In genomic region chr7:22111661-22112060, GRCh38 we compare ENCODE assay signal across 21 cellular contexts.
DNase-seq lines count a peak whose midpoint lies in the region; ATAC-seq, FAIRE-seq and TF ChIP-seq lines count a peak whose summit lies in the region.
"Had no signal": no experiment of that assay in that cellular context is flagged by ENCODE, and none has a peak within 500 bp of the region (broad histone marks: within the 10 kb centered on the region; RNA-seq: fewer than 3 reads in every experiment).

No MANE protein-coding gene starts in this region.

- H3K4me1 ChIP-seq in HepG2 (ENCODE audit: insufficient read depth, low read length) (peaks cover 11% of the 10 kb centered on the region), right lobe of liver (peaks cover 0 to 9% (median 0%) of the 10 kb centered on the region in 4 donors), esophagus squamous epithelium (no peaks in the 10 kb centered on the region)
- H3K4me1 ChIP-seq: HAP-1 had no signal

- no peak for DNase-seq in HepG2 (ENCODE audit: low spot score)
- no peak for DNase-seq in right lobe of liver
- peak; percentile 14 for DNase-seq in choroid plexus epithelial cell (ENCODE audit: low read depth)
- DNase-seq in medulla oblongata (ENCODE audit: extremely low spot score) = peak; percentile 7
- DNase-seq in esophagus squamous epithelium (lab: John Stamatoyannopoulos, UW) = no peak
- DNase-seq in GDM1 (lab: John Stamatoyannopoulos, UW) = no peak
- DNase-seq: CD4-positive, CD25-positive, alpha-beta regulatory T cell; KBM-7; NCI-H1105; NCI-H2171 treated with DMSO at 0.1 percent for 48 hours; NCI-H524 treated with DMSO at 0.1 percent for 48 hours; NCI-H82 had no signal

- BruUV-seq in HepG2 (replicated peaks; lab: Mats Ljungman, UMichigan) = no TSS peak

- no peaks in the 10 kb centered on the region for H4K20me1 ChIP-seq in HepG2 (ENCODE audit: insufficient read depth, low read length)

- no peak for TF ChIP-seq RAD21 in HepG2 (CRISPR knock-in tag; IDR thresholded peaks at IDR 0.05)

- POLR2A ChIA-PET in HepG2 (lab: Yijun Ruan, JAX) = no interaction called here

- no peaks in the 10 kb centered on the region for H3K79me2 ChIP-seq in HepG2 (ENCODE audit: insufficient read depth, low read length)

- TF ChIP-seq CTCF in HepG2 (CRISPR knock-in tag; IDR thresholded peaks at IDR 0.05) (no peak), right lobe of liver (IDR thresholded peaks at IDR 0.05) (no peak), choroid plexus epithelial cell (conservative IDR thresholded peaks at IDR 0.05; ENCODE audit: low read depth, low read length) (no peak), esophagus squamous epithelium (IDR thresholded peaks at IDR 0.05) (no peak)

- in situ Hi-C loops in HepG2 (cut with HindIII; ENCODE audit: extremely low pct_ligation_motif_present, low pct_unique_long_range_greater_than_20kb) = no loop called here

- ATAC-seq in HepG2 (no peak), right lobe of liver (no peak), HG03159 (IDR thresholded peaks at IDR 0.05; ENCODE audit: unreplicated experiment) (no peak)
- ATAC-seq: GM23338, Panc1, SK-N-SH treated with all-trans-retinoic acid at 6 μM for 48 hours had no signal

- WGBS in HepG2 (ENCODE audit: low lambda C conversion rate) = 96% methylated on average over 3 of the region's 4 CpGs
- 78% methylated on average over 3 of the region's 4 CpGs for WGBS in right lobe of liver (ENCODE audit: insufficient coverage, low coverage, low lambda C conversion rate, missing lambda C conversion rate)
- WGBS in esophagus squamous epithelium, 2 donors = 71 to 91% methylated on average over 2 to 3 of the region's 4 CpGs

- no peak for TF ChIP-seq POLR2A in HepG2 (IDR thresholded peaks at IDR 0.05; ENCODE audit: insufficient read depth in 1 of 2, low read depth in 2 of 2, low read length in 2 of 2)
- TF ChIP-seq POLR2A in right lobe of liver (IDR thresholded peaks at IDR 0.05) = no peak
- no peak for TF ChIP-seq POLR2A in esophagus squamous epithelium (IDR thresholded peaks at IDR 0.05)

- CTCF ChIA-PET in HepG2 (lab: Yijun Ruan, JAX; ENCODE audit: low intra/inter-chr PET ratio, low total read pairs) = interaction anchor here (2.9 kb wide), 1 partner anchor 377 kb away, joined by 40 read pairs; no protein-coding TSS in a partner anchor

- H3K4me3 ChIP-seq in HepG2 (replicated peaks in 1 of 3; ENCODE audit: insufficient read depth in 1 of 3, low read depth in 2 of 3, low read length in 3 of 3) = no peak overlapping the region
- no peak overlapping the region for H3K4me3 ChIP-seq in right lobe of liver
- H3K4me3 ChIP-seq in choroid plexus epithelial cell (ENCODE audit: low read depth, low read length) = no peak overlapping the region
- no peak overlapping the region for H3K4me3 ChIP-seq in esophagus squamous epithelium
- H3K4me3 ChIP-seq: GM23338, HAP-1 had no signal

- H3K9me3 ChIP-seq in HepG2 (ENCODE audit: low read length) (no peaks in the 10 kb centered on the region), right lobe of liver (no peaks in the 10 kb centered on the region), esophagus squamous epithelium (no peaks in the 10 kb centered on the region)
- H3K9me3 ChIP-seq: HAP-1 had no signal

- intact Hi-C loops in HepG2 (cut with micrococcal nuclease; ENCODE audit: unreplicated experiment) (loop anchor here (2.0 kb wide), 1 partner anchor 389 kb away; the partner anchor contains the start of gene STEAP1B), right lobe of liver (cut with DNase I) (loop anchor here in 1 of 2 donors (5.0 kb wide), 1 partner anchor 376 kb away; no protein-coding TSS in a partner anchor), esophagus squamous epithelium (cut with DNase I) (loop anchor here (5.0 kb wide), 1 partner anchor 376 kb away; no protein-coding TSS in a partner anchor)

- TF ChIP-seq EP300 in HepG2 (IDR thresholded peaks at IDR 0.05; ENCODE audit: low read depth in 2 of 2, low read length in 2 of 2) (no peak), HepG2 (CRISPR knock-in tag; IDR thresholded peaks at IDR 0.05; ENCODE audit: borderline replicate concordance) (no peak)

- H3K36me3 ChIP-seq in HepG2 (replicated peaks in 1 of 2; ENCODE audit: control insufficient read depth in 1 of 2, insufficient read depth in 2 of 2, low read length in 2 of 2) (peaks cover 3 to 4% of the 10 kb centered on the region in 2 experiments; a peak in 2 of 5 replicates), right lobe of liver (no peaks in the 10 kb centered on the region), esophagus squamous epithelium (peaks cover 0 to 18% (median 0%) of the 10 kb centered on the region in 3 donors)
- H3K36me3 ChIP-seq: HAP-1 had no signal

- no peak overlapping the region for H3K4me2 ChIP-seq in HepG2 (ENCODE audit: low read depth, low read length)
- H3K4me2 ChIP-seq: GM23338 had no signal

- H3K9ac ChIP-seq in HepG2 (ENCODE audit: insufficient read depth, low read depth, low read length) = no peak overlapping the region

- no peak overlapping the region for H2AFZ ChIP-seq in HepG2 (ENCODE audit: low read length)
- H2AFZ ChIP-seq: GM23338 had no signal

- H3K27ac ChIP-seq in HepG2 (ENCODE audit: extremely low read length, insufficient read depth, low read length) (no peak overlapping the region), right lobe of liver (no peak overlapping the region), esophagus squamous epithelium (no peak overlapping the region)
- H3K27ac ChIP-seq: HL-60 had no signal

- H3K27me3 ChIP-seq in HepG2 (ENCODE audit: control insufficient read depth in 1 of 2, insufficient read depth in 2 of 2, low read length in 2 of 2) (no peaks in the 10 kb centered on the region), right lobe of liver (no peaks in the 10 kb centered on the region), esophagus squamous epithelium (no peaks in the 10 kb centered on the region)

- no peak for FAIRE-seq in HepG2 (lab: Jason Lieb, UNC)
- FAIRE-seq: A204.1, G401.6, GM18507 had no signal

TF ChIP-seq in HepG2, 621 proteins besides CTCF, POLR2A, EP300 and RAD21 (continues in another document):
- no peak for TF ChIP-seq ZNF160 (CRISPR knock-in tag; IDR thresholded peaks at IDR 0.05)
- TF ChIP-seq PAWR (CRISPR knock-in tag; IDR thresholded peaks at IDR 0.05; ENCODE audit: borderline replicate concordance) = no peak
- TF ChIP-seq, protein P1, sequence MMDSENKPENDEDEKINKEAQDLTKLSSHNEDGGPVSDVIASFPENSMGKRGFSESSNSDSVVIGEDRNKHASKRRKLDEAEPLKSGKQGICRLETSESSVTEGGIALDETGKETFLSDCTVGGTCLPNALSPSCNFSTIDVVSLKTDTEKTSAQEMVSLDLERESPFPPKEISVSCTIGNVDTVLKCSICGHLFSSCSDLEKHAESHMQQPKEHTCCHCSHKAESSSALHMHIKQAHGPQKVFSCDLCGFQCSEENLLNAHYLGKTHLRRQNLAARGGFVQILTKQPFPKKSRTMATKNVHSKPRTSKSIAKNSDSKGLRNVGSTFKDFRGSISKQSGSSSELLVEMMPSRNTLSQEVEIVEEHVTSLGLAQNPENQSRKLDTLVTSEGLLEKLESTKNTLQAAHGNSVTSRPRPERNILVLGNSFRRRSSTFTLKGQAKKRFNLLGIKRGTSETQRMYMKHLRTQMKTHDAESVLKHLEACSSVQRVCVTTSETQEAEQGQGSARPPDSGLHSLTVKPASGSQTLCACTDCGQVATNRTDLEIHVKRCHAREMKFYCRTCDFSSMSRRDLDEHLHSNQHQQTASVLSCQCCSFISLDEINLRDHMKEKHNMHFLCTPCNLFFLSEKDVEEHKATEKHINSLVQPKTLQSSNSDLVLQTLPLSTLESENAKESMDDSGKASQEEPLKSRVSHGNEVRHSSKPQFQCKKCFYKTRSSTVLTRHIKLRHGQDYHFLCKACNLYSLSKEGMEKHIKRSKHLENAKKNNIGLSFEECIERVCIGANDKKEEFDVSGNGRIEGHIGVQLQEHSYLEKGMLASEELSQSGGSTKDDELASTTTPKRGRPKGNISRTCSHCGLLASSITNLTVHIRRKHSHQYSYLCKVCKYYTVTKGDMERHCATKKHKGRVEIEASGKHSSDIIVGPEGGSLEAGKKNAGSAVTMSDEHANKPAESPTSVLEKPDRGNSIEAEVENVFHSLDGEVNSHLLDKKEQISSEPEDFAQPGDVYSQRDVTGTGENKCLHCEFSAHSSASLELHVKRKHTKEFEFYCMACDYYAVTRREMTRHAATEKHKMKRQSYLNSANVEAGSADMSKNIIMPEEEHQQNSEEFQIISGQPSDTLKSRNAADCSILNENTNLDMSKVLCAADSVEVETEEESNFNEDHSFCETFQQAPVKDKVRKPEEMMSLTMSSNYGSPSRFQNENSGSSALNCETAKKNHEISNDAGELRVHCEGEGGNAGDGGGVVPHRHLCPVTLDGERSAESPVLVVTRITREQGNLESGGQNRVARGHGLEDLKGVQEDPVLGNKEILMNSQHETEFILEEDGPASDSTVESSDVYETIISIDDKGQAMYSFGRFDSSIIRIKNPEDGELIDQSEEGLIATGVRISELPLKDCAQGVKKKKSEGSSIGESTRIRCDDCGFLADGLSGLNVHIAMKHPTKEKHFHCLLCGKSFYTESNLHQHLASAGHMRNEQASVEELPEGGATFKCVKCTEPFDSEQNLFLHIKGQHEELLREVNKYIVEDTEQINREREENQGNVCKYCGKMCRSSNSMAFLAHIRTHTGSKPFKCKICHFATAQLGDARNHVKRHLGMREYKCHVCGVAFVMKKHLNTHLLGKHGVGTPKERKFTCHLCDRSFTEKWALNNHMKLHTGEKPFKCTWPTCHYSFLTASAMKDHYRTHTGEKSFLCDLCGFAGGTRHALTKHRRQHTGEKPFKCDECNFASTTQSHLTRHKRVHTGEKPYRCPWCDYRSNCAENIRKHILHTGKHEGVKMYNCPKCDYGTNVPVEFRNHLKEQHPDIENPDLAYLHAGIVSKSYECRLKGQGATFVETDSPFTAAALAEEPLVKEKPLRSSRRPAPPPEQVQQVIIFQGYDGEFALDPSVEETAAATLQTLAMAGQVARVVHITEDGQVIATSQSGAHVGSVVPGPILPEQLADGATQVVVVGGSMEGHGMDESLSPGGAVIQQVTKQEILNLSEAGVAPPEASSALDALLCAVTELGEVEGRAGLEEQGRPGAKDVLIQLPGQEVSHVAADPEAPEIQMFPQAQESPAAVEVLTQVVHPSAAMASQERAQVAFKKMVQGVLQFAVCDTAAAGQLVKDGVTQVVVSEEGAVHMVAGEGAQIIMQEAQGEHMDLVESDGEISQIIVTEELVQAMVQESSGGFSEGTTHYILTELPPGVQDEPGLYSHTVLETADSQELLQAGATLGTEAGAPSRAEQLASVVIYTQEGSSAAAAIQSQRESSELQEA (CRISPR knock-in tag; IDR thresholded peaks at IDR 0.05; ENCODE audit: not compliant biosample characterization) = no peak
- TF ChIP-seq ZNF256 (CRISPR knock-in tag; conservative IDR thresholded peaks at IDR 0.05) = no peak

Comparison
In these comparisons a context has a peak if more than half of its experiments do, and no peak if none do; other contexts are left out.
1. DNase-seq: peak in choroid plexus epithelial cell (single experiment) and medulla oblongata (single experiment); none in HepG2 (single experiment), right lobe of liver (0 of 3), esophagus squamous epithelium (single experiment) and GDM1 (single experiment).